17 cellular contexts compared by ENCODE assay signal in genomic region chr2:26913599-26914285, GRCh38. TPM values are rescaled to one million over a fixed set of nuclear protein-coding genes. Genes with fewer than 3 reads are reported as not detected.
A peak's percentile ranks its signal among the peaks of the same experiment; 100 is the strongest.
DNase-seq lines count a peak whose midpoint lies in the region; ATAC-seq lines count a peak whose summit lies in the region.
"Had no signal": no experiment of that assay in that cellular context is flagged by ENCODE, and none has a peak within 500 bp of the region (broad histone marks: within the 10 kb centered on the region; RNA-seq: fewer than 3 reads in every experiment).

No MANE protein-coding gene starts in this region.

- H3K4me1 Mint-ChIP-seq in activated naive CD8-positive, alpha-beta T cell treated with anti-CD3 and anti-CD28 coated beads for 36 hours, result no peaks in the 10 kb centered on the region
- H3K4me1 Mint-ChIP-seq: central memory CD8-positive, alpha-beta T cell had no signal

- no peak overlapping the region for H3K27ac Mint-ChIP-seq in activated naive CD8-positive, alpha-beta T cell treated with anti-CD3 and anti-CD28 coated beads for 36 hours
- H3K27ac Mint-ChIP-seq: activated CD4-positive, alpha-beta memory T cell treated with anti-CD3 and anti-CD28 coated beads for 36 hours had no signal

- whole genome bisulfite sequencing in right cardiac atrium, result 24% methylated on average over 9 of the region's 9 CpGs

- no peak overlapping the region for H3K4me3 Mint-ChIP-seq in activated naive CD8-positive, alpha-beta T cell treated with anti-CD3 and anti-CD28 coated beads for 36 hours
- H3K4me3 Mint-ChIP-seq: activated CD4-positive, alpha-beta memory T cell treated with anti-CD3 and anti-CD28 coated beads for 36 hours; central memory CD8-positive, alpha-beta T cell had no signal

- H3K27me3 Mint-ChIP-seq in activated naive CD8-positive, alpha-beta T cell treated with anti-CD3 and anti-CD28 coated beads for 36 hours, result peaks cover 18% of the 10 kb centered on the region

- H3K9me3 ChIP-seq in right cardiac atrium (ENCODE audit: control insufficient read depth, low read length), result no peaks in the 10 kb centered on the region
- H3K9me3 ChIP-seq: esophagus squamous epithelium had no signal

- no peaks in the 10 kb centered on the region for H3K27me3 ChIP-seq in right cardiac atrium (ENCODE audit: control insufficient read depth, insufficient read depth)
- H3K27me3 ChIP-seq: BLaER1 treated with 17β-estradiol and CSF1 and Interleukin-3, amounts not matched to agents 10 nM and 100 nM had no signal

- H3K4me1 ChIP-seq in right cardiac atrium (ENCODE audit: control insufficient read depth, insufficient read depth, low read length), result no peaks in the 10 kb centered on the region
- H3K4me1 ChIP-seq: BLaER1 treated with 17β-estradiol and CSF1 and Interleukin-3, amounts not matched to agents 10 nM and 100 nM; esophagus squamous epithelium had no signal

- no peaks in the 10 kb centered on the region for H3K9me3 Mint-ChIP-seq in activated naive CD8-positive, alpha-beta T cell treated with anti-CD3 and anti-CD28 coated beads for 36 hours
- H3K9me3 Mint-ChIP-seq: activated CD4-positive, alpha-beta memory T cell treated with anti-CD3 and anti-CD28 coated beads for 36 hours; central memory CD8-positive, alpha-beta T cell; H9 had no signal

- no peak overlapping the region for H3K4me3 ChIP-seq in right cardiac atrium (ENCODE audit: low read length)
- H3K4me3 ChIP-seq: BLaER1 treated with 17β-estradiol and CSF1 and Interleukin-3, amounts not matched to agents 10 nM and 100 nM; esophagus squamous epithelium had no signal

- no peaks in the 10 kb centered on the region for H3K36me3 Mint-ChIP-seq in activated naive CD8-positive, alpha-beta T cell treated with anti-CD3 and anti-CD28 coated beads for 36 hours
- H3K36me3 Mint-ChIP-seq: activated CD4-positive, alpha-beta memory T cell treated with anti-CD3 and anti-CD28 coated beads for 36 hours had no signal

- intact Hi-C loops in right cardiac atrium (cut with DNase I) (no loop called here), posterior vena cava (cut with DNase I) (no loop called here)

- ATAC-seq in right cardiac atrium (peak; percentile 74 to 87), HG03565 (IDR thresholded peaks at IDR 0.05; ENCODE audit: unreplicated experiment) (no peak)
- ATAC-seq: sciatic nerve had no signal

- no peak overlapping the region for H3K27ac ChIP-seq in right cardiac atrium (ENCODE audit: low read length)
- H3K27ac ChIP-seq: BLaER1 treated with 17β-estradiol and CSF1 and Interleukin-3, amounts not matched to agents 10 nM and 100 nM; esophagus squamous epithelium; RWPE1 had no signal

- DNase-seq in GM04503 (ENCODE audit: low read depth), result peak; percentile 44
- peak; percentile 77 for DNase-seq in cerebellum (ENCODE audit: low spot score)
- peak in 1 of 3 donors; percentile 33 for DNase-seq in right cardiac atrium
- peak; percentile 68 for DNase-seq in posterior vena cava (ENCODE audit: low spot score)
- DNase-seq in activated naive CD8-positive, alpha-beta T cell treated with anti-CD3 and anti-CD28 coated beads for 36 hours, result no peak
- no peak for DNase-seq in activated naive CD4-positive, alpha-beta T cell (lab: John Stamatoyannopoulos, UW)
- DNase-seq in DMS79 treated with DMSO at 0.1 percent for 48 hours (lab: John Stamatoyannopoulos, UW), result no peak
- DNase-seq: activated CD4-positive, alpha-beta memory T cell treated with anti-CD3 and anti-CD28 coated beads for 36 hours; activated gamma-delta T cell; esophagus squamous epithelium; stimulated activated naive CD4-positive, alpha-beta T cell had no signal

RNA-seq across cellular contexts. Expression of gene MAPRE3, which starts 56.7 kb away (rescaled TPM):
- total RNA-seq in cerebellum (20.8 TPM), right cardiac atrium (10 to 100 TPM; 43.6 to 58.8 (median 49.9) TPM), posterior vena cava (10 to 100 TPM; 11.4 to 16.3 TPM)
- 85.1 TPM for polyA plus RNA-seq in right cardiac atrium
- 1 to 10 TPM; 2.0 to 2.3 TPM for total RNA-seq in activated naive CD8-positive, alpha-beta T cell treated with anti-CD3 and anti-CD28 coated beads for 36 hours

Comparison
In these comparisons a context has a peak if more than half of its experiments do, and no peak if none do; other contexts are left out.
1. DNase-seq: peak in GM04503 (single experiment), cerebellum (single experiment) and posterior vena cava (single experiment); none in activated naive CD8-positive, alpha-beta T cell treated with anti-CD3 and anti-CD28 coated beads for 36 hours (single experiment), activated naive CD4-positive, alpha-beta T cell (0 of 4) and DMS79 treated with DMSO at 0.1 percent for 48 hours (single experiment).